Comparison of ENCODE assay signal across 31 cellular contexts in genomic region chr7:142870575-142871259, GRCh38. TPM values are rescaled to one million over a fixed set of nuclear protein-coding genes. Genes with fewer than 3 reads are reported as not detected.
DNase-seq lines count a peak whose midpoint lies in the region; ATAC-seq, FAIRE-seq and TF ChIP-seq lines count a peak whose summit lies in the region.
"Had no signal": no experiment of that assay in that cellular context is flagged by ENCODE, and none has a peak within 500 bp of the region (broad histone marks: within the 10 kb centered on the region; RNA-seq: fewer than 3 reads in every experiment).

No MANE protein-coding gene starts in this region.

- no peaks in the 10 kb centered on the region for H3K36me3 ChIP-seq in OCI-LY1 (ENCODE audit: insufficient read depth, low read length)
- H3K36me3 ChIP-seq: neural progenitor cell had no signal

- peaks cover 5% of the 10 kb centered on the region for H3K27me3 Mint-ChIP-seq in chondrocyte (ENCODE audit: low read depth)
- H3K27me3 Mint-ChIP-seq in WTC11 (ENCODE audit: low read depth) = no peaks in the 10 kb centered on the region
- H3K27me3 Mint-ChIP-seq: activated CD4-positive, alpha-beta T cell treated with anti-CD3 and anti-CD28 coated beads for 36 hours; stimulated activated naive CD8-positive, alpha-beta T cell treated with anti-CD3 and anti-CD28 coated beads, Interleukin-15, amount 100 ng/mL, for 72 hours had no signal

- no peak for ATAC-seq in WTC11
- ATAC-seq: activated CD4-positive, alpha-beta T cell treated with anti-CD3 and anti-CD28 coated beads for 36 hours; activated T-cell treated with anti-CD3 and anti-CD28 coated beads, Interleukin-2, amount 50 U/mL, for 72 hours; GM12878; GM23338; stimulated activated naive CD8-positive, alpha-beta T cell treated with anti-CD3 and anti-CD28 coated beads, Interleukin-15, amount 100 ng/mL, for 72 hours had no signal

- no peak for FAIRE-seq in D721Med (lab: Jason Lieb, UNC)
- FAIRE-seq: GM12878 had no signal

- H3K4me1 Mint-ChIP-seq in chondrocyte (ENCODE audit: low read depth) (no peaks in the 10 kb centered on the region), WTC11 (peaks cover 9% of the 10 kb centered on the region; the same call in 1 of the 2 replicates)
- H3K4me1 Mint-ChIP-seq: activated CD4-positive, alpha-beta T cell treated with anti-CD3 and anti-CD28 coated beads for 36 hours; central memory CD8-positive, alpha-beta T cell; immature natural killer cell; neural progenitor cell had no signal

- no peaks in the 10 kb centered on the region for H4K20me1 ChIP-seq in OCI-LY1 (ENCODE audit: insufficient read depth, low read length)
- H4K20me1 ChIP-seq: BLaER1 had no signal

- no peaks in the 10 kb centered on the region for H3K4me1 ChIP-seq in OCI-LY1 (ENCODE audit: insufficient read depth, low read length, severe bottlenecking)
- H3K4me1 ChIP-seq: neural progenitor cell, parathyroid adenoma, tibial artery had no signal

- no peaks in the 10 kb centered on the region; the same call in none of the 2 replicates for H3K27me3 ChIP-seq in OCI-LY1 (ENCODE audit: insufficient read depth, low read length)
- H3K27me3 ChIP-seq: BLaER1, neural progenitor cell, tibial artery had no signal

- no peak overlapping the region for H3K9ac ChIP-seq in OCI-LY1 (ENCODE audit: low read length)
- H3K9ac ChIP-seq: BLaER1, neural progenitor cell, parathyroid adenoma had no signal

- CTCF ChIA-PET in WTC11 (lab: Charles Lee) = interaction anchor here (1.0 to 4.4 kb wide), 3 partner anchors 11 to 132 kb away, joined by 3 to 34 read pairs (median 27); no protein-coding TSS in a partner anchor

- H3K27ac ChIP-seq in OCI-LY1 (ENCODE audit: low read depth, low read length, poor library complexity, severe bottlenecking) = no peak overlapping the region
- H3K27ac ChIP-seq: BLaER1, epithelial cell of prostate, neural progenitor cell, parathyroid adenoma, tibial artery had no signal

- no peak overlapping the region for H3K4me3 ChIP-seq in OCI-LY1 (ENCODE audit: low read depth, low read length, poor library complexity, severe bottlenecking)
- H3K4me3 ChIP-seq: BLaER1, GM12878, GM23338, neural progenitor cell, smooth muscle cell, tibial artery had no signal

- H2AFZ ChIP-seq in OCI-LY1 (ENCODE audit: low read length) = no peak overlapping the region
- H2AFZ ChIP-seq: GM23338, neural progenitor cell, parathyroid adenoma had no signal

- H3K9me3 Mint-ChIP-seq in chondrocyte (ENCODE audit: low read depth) (no peaks in the 10 kb centered on the region), WTC11 (peaks cover 7% of the 10 kb centered on the region)
- H3K9me3 Mint-ChIP-seq: activated T-cell treated with anti-CD3 and anti-CD28 coated beads, Interleukin-2, amount 50 U/mL, for 72 hours; central memory CD8-positive, alpha-beta T cell; immature natural killer cell; stimulated activated naive CD8-positive, alpha-beta T cell treated with anti-CD3 and anti-CD28 coated beads, Interleukin-15, amount 100 ng/mL, for 72 hours had no signal

- no peak overlapping the region for H3K4me2 ChIP-seq in OCI-LY1 (ENCODE audit: low read length)
- H3K4me2 ChIP-seq: BLaER1, GM23338, neural progenitor cell, smooth muscle cell had no signal

- H3K9me3 ChIP-seq in OCI-LY1 (ENCODE audit: low read length) = no peaks in the 10 kb centered on the region
- H3K9me3 ChIP-seq: BLaER1, tibial artery had no signal

- peak; percentile 5 for TF ChIP-seq CTCF in D721Med (IDR thresholded peaks at IDR 0.05; ENCODE audit: insufficient read depth, missing control alignments)
- peak; percentile 15; the same call in 1 of the 2 replicates for TF ChIP-seq CTCF in OCI-LY1 (IDR thresholded peaks at IDR 0.05; ENCODE audit: low read length)
- no peak for TF ChIP-seq CTCF in chondrocyte (IDR thresholded peaks at IDR 0.05)
- TF ChIP-seq CTCF in WTC11 (IDR thresholded peaks at IDR 0.05) = no peak

- H3K27ac Mint-ChIP-seq in chondrocyte (ENCODE audit: unreplicated experiment) = no peak overlapping the region
- H3K27ac Mint-ChIP-seq in WTC11 = no peak overlapping the region
- H3K27ac Mint-ChIP-seq: activated CD4-positive, alpha-beta T cell treated with anti-CD3 and anti-CD28 coated beads for 36 hours; activated T-cell treated with anti-CD3 and anti-CD28 coated beads, Interleukin-2, amount 50 U/mL, for 72 hours; GM23338; immature natural killer cell; neural progenitor cell; stimulated activated naive CD8-positive, alpha-beta T cell treated with anti-CD3 and anti-CD28 coated beads, Interleukin-15, amount 100 ng/mL, for 72 hours had no signal

- H3K36me3 Mint-ChIP-seq in chondrocyte (ENCODE audit: low read depth) = no peaks in the 10 kb centered on the region
- H3K36me3 Mint-ChIP-seq in WTC11 = no peaks in the 10 kb centered on the region; the same call in 1 of the 2 replicates
- H3K36me3 Mint-ChIP-seq: immature natural killer cell had no signal

- no peaks in the 10 kb centered on the region for H3K79me2 ChIP-seq in OCI-LY1 (ENCODE audit: insufficient read depth, low read length)
- H3K79me2 ChIP-seq: parathyroid adenoma had no signal

- H3K9me2 ChIP-seq in OCI-LY1 (ENCODE audit: low read depth, low read length) = no peaks in the 10 kb centered on the region

- H3F3A ChIP-seq in OCI-LY1 (ENCODE audit: insufficient read depth, low read length) = no peaks in the 10 kb centered on the region

- DNase-seq in D721Med (ENCODE audit: insufficient read length, low spot score) (no peak), chondrocyte (ENCODE audit: low spot score) (peak; percentile 76), mucosa of gallbladder (ENCODE audit: low spot score) (peak; percentile 9), hippocampal formation (lab: John Stamatoyannopoulos, UW) (no peak), DMS153 (lab: John Stamatoyannopoulos, UW) (no peak), WTC11 (ENCODE audit: low spot score) (no peak)
- no peak for DNase-seq in stimulated activated CD4-positive, alpha-beta T cell treated with anti-CD3 and anti-CD28 coated beads, Interleukin-4, amount 100 ng/mL, for 1 hour
- DNase-seq: activated CD4-positive, alpha-beta T cell treated with anti-CD3 and anti-CD28 coated beads for 36 hours; activated naive CD4-positive, alpha-beta T cell treated with Interleukin-2 at 50 U/mL for 16 hours; activated T-cell treated with anti-CD3 and anti-CD28 coated beads, Interleukin-2, amount 50 U/mL, for 72 hours; immature natural killer cell; NCI-H1092; NCI-H1930; NCI-H510A treated with DMSO at 0.1 percent for 48 hours; NK-92 treated with Interleukin-12 subunit alpha and Interleukin-12 subunit beta, amount 100 ng/mL, for 24 hours; SIG-M5; stimulated activated CD4-positive, alpha-beta T cell treated with anti-CD3 and anti-CD28 coated beads, Interleukin-1b, Interleukin-23, amount 100 ng/mL, for 48 hours; stimulated activated naive CD8-positive, alpha-beta T cell treated with anti-CD3 and anti-CD28 coated beads, Interleukin-15, amount 100 ng/mL, for 72 hours; tibial artery had no signal

- POLR2A ChIA-PET in WTC11 (lab: Charles Lee) = no interaction called here

- H3K4me3 Mint-ChIP-seq in chondrocyte (ENCODE audit: unreplicated experiment) (no peak overlapping the region), WTC11 (no peak overlapping the region)
- H3K4me3 Mint-ChIP-seq: activated CD4-positive, alpha-beta T cell treated with anti-CD3 and anti-CD28 coated beads for 36 hours; activated T-cell treated with anti-CD3 and anti-CD28 coated beads, Interleukin-2, amount 50 U/mL, for 72 hours; central memory CD8-positive, alpha-beta T cell; GM23338; immature natural killer cell; neural progenitor cell; stimulated activated naive CD8-positive, alpha-beta T cell treated with anti-CD3 and anti-CD28 coated beads, Interleukin-15, amount 100 ng/mL, for 72 hours had no signal

TF ChIP-seq in WTC11, 78 proteins besides CTCF, POLR2A, EP300 and RAD21 (continues in another document):
- TF ChIP-seq ZNF219 (CRISPR knock-in tag; IDR thresholded peaks at IDR 0.05; ENCODE audit: borderline replicate concordance) = no peak
- no peak for TF ChIP-seq MXD4 (CRISPR knock-in tag; IDR thresholded peaks at IDR 0.05; ENCODE audit: borderline replicate concordance)
- no peak for TF ChIP-seq NFYB (CRISPR knock-in tag; conservative IDR thresholded peaks at IDR 0.05; ENCODE audit: low read depth)
- TF ChIP-seq ERG (CRISPR knock-in tag; IDR thresholded peaks at IDR 0.05) = no peak
- no peak for TF ChIP-seq SMAD4 (CRISPR knock-in tag; IDR thresholded peaks at IDR 0.05)
- no peak for TF ChIP-seq ZNF263 (CRISPR knock-in tag; IDR thresholded peaks at IDR 0.05; ENCODE audit: low read depth)
- TF ChIP-seq, protein P1, sequence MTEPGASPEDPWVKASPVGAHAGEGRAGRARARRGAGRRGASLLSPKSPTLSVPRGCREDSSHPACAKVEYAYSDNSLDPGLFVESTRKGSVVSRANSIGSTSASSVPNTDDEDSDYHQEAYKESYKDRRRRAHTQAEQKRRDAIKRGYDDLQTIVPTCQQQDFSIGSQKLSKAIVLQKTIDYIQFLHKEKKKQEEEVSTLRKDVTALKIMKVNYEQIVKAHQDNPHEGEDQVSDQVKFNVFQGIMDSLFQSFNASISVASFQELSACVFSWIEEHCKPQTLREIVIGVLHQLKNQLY (CRISPR knock-in tag; IDR thresholded peaks at IDR 0.05) = no peak
- no peak for TF ChIP-seq HMGXB4 (CRISPR knock-in tag; IDR thresholded peaks at IDR 0.05)

RNA-seq across cellular contexts. Expression of gene TRPV6, which starts 14.8 kb away (rescaled TPM):
- total RNA-seq in chondrocyte = 1.1 TPM in 1 of 3 replicates, not detected in the others
- total RNA-seq in mucosa of gallbladder = 47.3 TPM
- 0.63 to 2.0 TPM (median 0.80 TPM) in 3 replicates for total RNA-seq in WTC11 (2021)
- total RNA-seq: activated CD4-positive, alpha-beta T cell treated with anti-CD3 and anti-CD28 coated beads for 36 hours; activated CD8-positive, alpha-beta memory T cell treated with anti-CD3 and anti-CD28 coated beads for 36 hours; GM12878; HT1080; smooth muscle cell; T-helper 2 cell treated with Interferon-gamma antibody and Interleukin-4, amounts not matched to agents 100 ng/mL and 5 ng/mL, for 36 hours had no signal

RNA-seq across cellular contexts. Expression of gene EPHB6, which starts 15.8 kb away (rescaled TPM):
- 0.22 to 2.1 TPM (median 0.31 TPM) in 3 replicates for total RNA-seq in chondrocyte
- total RNA-seq in mucosa of gallbladder = 16.7 TPM
- 13.9 to 15.4 TPM (median 15.1 TPM) in 3 replicates for total RNA-seq in WTC11 (2021)

Comparison
In these comparisons a context has a peak if more than half of its experiments do, and no peak if none do; other contexts are left out.
1. DNase-seq: peak in chondrocyte (single experiment) and mucosa of gallbladder (single experiment); none in D721Med (single experiment), hippocampal formation (0 of 2), stimulated activated CD4-positive, alpha-beta T cell treated with anti-CD3 and anti-CD28 coated beads, Interleukin-4, amount 100 ng/mL, for 1 hour (single experiment), DMS153 (single experiment) and WTC11 (single experiment).
2. CTCF ChIP-seq: peak in D721Med (single experiment) and OCI-LY1 (single experiment); none in chondrocyte (single experiment) and WTC11 (single experiment).
3. RNA of gene TRPV6, which starts 14.8 kb away (total RNA-seq): 47.3 TPM in mucosa of gallbladder (single experiment); 0.63 to 2.0 TPM in WTC11 and 1.1 TPM in chondrocyte; every median in the first group is over 10 times any median in the second.